Comparison of ENCODE assay signal across 25 cellular contexts in the genomic region with DNA sequence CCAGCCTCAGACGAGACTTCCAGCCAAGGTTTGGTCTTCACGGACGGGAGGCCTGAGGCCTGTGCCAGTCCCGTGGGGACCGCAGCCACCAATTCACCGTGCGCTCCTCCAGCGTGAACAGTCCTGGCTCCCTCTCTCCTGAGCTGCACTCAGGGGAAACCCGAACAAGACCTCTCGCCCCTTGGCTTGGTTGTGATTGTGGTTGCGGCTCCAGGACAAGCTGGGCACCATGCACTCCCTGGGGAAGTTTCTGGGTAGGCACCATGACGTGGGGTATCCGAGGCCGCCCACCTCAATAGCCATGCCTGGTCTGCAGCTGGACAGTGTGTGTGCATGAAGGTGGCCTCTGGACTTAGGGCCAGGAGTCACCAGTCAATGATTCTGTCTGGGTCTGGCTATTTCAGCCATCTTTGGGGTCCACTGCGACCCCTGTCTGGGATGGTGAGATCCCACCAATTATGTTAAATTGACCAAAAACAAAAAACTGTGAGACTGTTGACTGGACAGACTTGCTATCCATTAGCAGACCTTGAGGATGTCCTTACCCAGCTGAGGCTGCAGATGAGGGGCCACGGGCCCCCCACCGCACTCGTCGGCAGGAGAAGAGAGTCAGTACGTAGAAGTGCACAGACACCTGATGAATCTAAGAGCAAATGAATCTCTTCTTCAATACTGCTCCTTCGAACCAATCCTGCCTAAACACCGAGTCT. TPM values are rescaled to one million over a fixed set of nuclear protein-coding genes. Genes with fewer than 3 reads are reported as not detected.
A peak's percentile ranks its signal among the peaks of the same experiment; 100 is the strongest.
DNase-seq lines count a peak whose midpoint lies in the region; ATAC-seq, FAIRE-seq and TF ChIP-seq lines count a peak whose summit lies in the region.
"Had no signal": no experiment of that assay in that cellular context is flagged by ENCODE, and none has a peak within 500 bp of the region (broad histone marks: within the 10 kb centered on the region; RNA-seq: fewer than 3 reads in every experiment).

No MANE protein-coding gene starts in this region.

- POLR2A ChIA-PET in Panc1 (lab: Charles Lee): no interaction called here
- POLR2A ChIA-PET in OCI-LY7 (lab: Charles Lee): interaction anchor here (0.6 kb wide), 1 partner anchor 1507 kb away, joined by 3 read pairs; no protein-coding TSS in a partner anchor

- H3K36me3 Mint-ChIP-seq in CD14-positive monocyte: no peaks in the 10 kb centered on the region
- H3K36me3 Mint-ChIP-seq: CD4-positive, alpha-beta memory T cell had no signal

- no peaks in the 10 kb centered on the region for H3K9me3 ChIP-seq in Panc1 (ENCODE audit: control insufficient read depth, insufficient read depth, low read depth, low read length)
- no peaks in the 10 kb centered on the region for H3K9me3 ChIP-seq in kidney (ENCODE audit: control insufficient read depth in 1 of 2, low read length in 2 of 2)
- H3K9me3 ChIP-seq in OCI-LY7 (ENCODE audit: low read length): no peaks in the 10 kb centered on the region
- H3K9me3 ChIP-seq: A549, BE2C, HAP-1 had no signal

- peak overlapping the region in 1 of 7 donors; percentile 60 for H3K27ac Mint-ChIP-seq in CD14-positive monocyte
- H3K27ac Mint-ChIP-seq: CD4-positive, alpha-beta memory T cell; HFFc6 had no signal

- no peaks in the 10 kb centered on the region for H3K79me2 ChIP-seq in OCI-LY7 (ENCODE audit: insufficient read depth, low read depth, low read length)

- no peaks in the 10 kb centered on the region for H3K4me1 ChIP-seq in Panc1 (ENCODE audit: control insufficient read depth, insufficient read depth, low read length)
- no peaks in the 10 kb centered on the region for H3K4me1 ChIP-seq in kidney (ENCODE audit: control insufficient read depth in 1 of 2, insufficient read depth in 1 of 2, low read depth in 1 of 2, low read length in 2 of 2)
- H3K4me1 ChIP-seq in OCI-LY7 (ENCODE audit: insufficient read depth, low read length, poor library complexity, severe bottlenecking): no peaks in the 10 kb centered on the region
- H3K4me1 ChIP-seq: A549, BE2C, HAP-1 had no signal

- H3K9me2 ChIP-seq in OCI-LY7 (ENCODE audit: insufficient read depth, low read length): no peaks in the 10 kb centered on the region

- H3K27ac ChIP-seq in Panc1 (ENCODE audit: low read length) (no peak overlapping the region), kidney (ENCODE audit: low read depth in 2 of 2, low read length in 2 of 2) (no peak overlapping the region), OCI-LY7 (ENCODE audit: low read depth, low read length, poor library complexity, severe bottlenecking) (no peak overlapping the region)
- H3K27ac ChIP-seq: A549; BLaER1 treated with 17β-estradiol and CSF1 and Interleukin-3, amounts not matched to agents 10 nM and 100 nM; GM23248 had no signal

- no peaks in the 10 kb centered on the region; the same call in 1 of the 2 replicates for H4K20me1 ChIP-seq in OCI-LY7 (ENCODE audit: insufficient read depth, low read length)

- DNase-seq in CD14-positive monocyte (ENCODE audit: low spot score) (peak; percentile 21), Panc1 (ENCODE audit: low read depth, low spot score) (no peak), kidney (peak; percentile 35), posterior vena cava (ENCODE audit: low spot score) (peak; percentile 54), OCI-LY7 (ENCODE audit: low spot score) (no peak)
- no peak for DNase-seq in activated naive CD4-positive, alpha-beta T cell treated with anti-CD3 and anti-CD28 coated beads, Interleukin-2, amount 50 U/mL, for 16 hours
- DNase-seq: 8988T; ACHN; AML-193; BE2C; Calu3; CD4-positive, alpha-beta memory T cell; COR-L47; DND-41; GM23248; HFFc6 had no signal

- in situ Hi-C loops in Panc1 (cut with HindIII; ENCODE audit: low pct_unique_long_range_greater_than_20kb, low sequenced_read_pairs): no loop called here

- no peak overlapping the region for H3K4me3 ChIP-seq in Panc1 (ENCODE audit: low read depth in 2 of 2, low read length in 2 of 2)
- H3K4me3 ChIP-seq in kidney (ENCODE audit: low read length in 2 of 2): no peak overlapping the region
- no peak overlapping the region for H3K4me3 ChIP-seq in OCI-LY7 (ENCODE audit: low read depth, low read length, poor library complexity, severe bottlenecking)
- H3K4me3 ChIP-seq: A549; BLaER1 treated with 17β-estradiol and CSF1 and Interleukin-3, amounts not matched to agents 10 nM and 100 nM; GM23248; HAP-1 had no signal

- CTCF ChIA-PET in Panc1 (lab: Charles Lee): no interaction called here
- CTCF ChIA-PET in OCI-LY7 (lab: Charles Lee; ENCODE audit: unreplicated experiment): no interaction called here

- no peaks in the 10 kb centered on the region for H3K36me3 ChIP-seq in Panc1 (ENCODE audit: control insufficient read depth, insufficient read depth, low read length)
- H3K36me3 ChIP-seq in kidney (ENCODE audit: control insufficient read depth in 1 of 2, insufficient read depth in 2 of 2, low read length in 2 of 2): no peaks in the 10 kb centered on the region
- H3K36me3 ChIP-seq in OCI-LY7 (ENCODE audit: insufficient read depth, low read length): no peaks in the 10 kb centered on the region
- H3K36me3 ChIP-seq: BE2C; BLaER1 treated with 17β-estradiol and CSF1 and Interleukin-3, amounts not matched to agents 10 nM and 100 nM; HAP-1 had no signal

- no peak overlapping the region for H3K4me2 ChIP-seq in OCI-LY7 (ENCODE audit: low read length)
- H3K4me2 ChIP-seq: A549; BLaER1 treated with 17β-estradiol and CSF1 and Interleukin-3, amounts not matched to agents 10 nM and 100 nM had no signal

- intact Hi-C loops in CD14-positive monocyte (cut with micrococcal nuclease): no loop called here
- intact Hi-C loops in Panc1 (cut with micrococcal nuclease; ENCODE audit: unreplicated experiment): no loop called here
- intact Hi-C loops in kidney (cut with DNase I): no loop called here
- intact Hi-C loops in posterior vena cava (cut with DNase I): no loop called here
- intact Hi-C loops in OCI-LY7 (cut with micrococcal nuclease; ENCODE audit: unreplicated experiment): no loop called here

- peaks cover 0 to 5% (median 0%) of the 10 kb centered on the region in 7 donors for H3K9me3 Mint-ChIP-seq in CD14-positive monocyte
- H3K9me3 Mint-ChIP-seq: HFFc6 had no signal

- peaks cover 13% of the 10 kb centered on the region for H3K27me3 ChIP-seq in Panc1 (ENCODE audit: control insufficient read depth, insufficient read depth, low read length)

- H2AFZ ChIP-seq in OCI-LY7 (ENCODE audit: low read length): no peak overlapping the region
- H2AFZ ChIP-seq: GM23248 had no signal

- no TSS peak for BruUV-seq in Panc1 (replicated peaks; lab: Mats Ljungman, UMichigan)
- no TSS peak for BruUV-seq in OCI-LY7 (replicated peaks; lab: Mats Ljungman, UMichigan)

- H3K27me3 Mint-ChIP-seq in CD14-positive monocyte (ENCODE audit: low read depth in 3 of 3): peaks cover 10 to 37% (median 17%) of the 10 kb centered on the region in 3 donors

- H3K4me3 Mint-ChIP-seq in CD14-positive monocyte: no peak overlapping the region
- H3K4me3 Mint-ChIP-seq: CD4-positive, alpha-beta memory T cell; HFFc6 had no signal

- TF ChIP-seq CTCF in CD14-positive monocyte (IDR thresholded peaks at IDR 0.05) (no peak), Panc1 (IDR thresholded peaks at IDR 0.05) (no peak), kidney (IDR thresholded peaks at IDR 0.05; ENCODE audit: borderline replicate concordance, extremely low read depth, insufficient read depth) (no peak), OCI-LY7 (conservative IDR thresholded peaks at IDR 0.05; ENCODE audit: low read length) (no peak)

- H3K9ac ChIP-seq in kidney (ENCODE audit: low read length in 2 of 2): no peak overlapping the region
- H3K9ac ChIP-seq: BLaER1 treated with 17β-estradiol and CSF1 and Interleukin-3, amounts not matched to agents 10 nM and 100 nM; GM23248 had no signal

- ATAC-seq in Panc1 (0 out of 2 replicates have a peak, but pooled peaks have one; percentile 20), GM18511 (IDR thresholded peaks at IDR 0.05; ENCODE audit: unreplicated experiment) (no peak), HG03432 (IDR thresholded peaks at IDR 0.05; ENCODE audit: unreplicated experiment) (no peak)

- H3K4me1 Mint-ChIP-seq in CD14-positive monocyte: no peaks in the 10 kb centered on the region
- H3K4me1 Mint-ChIP-seq: CD4-positive, alpha-beta memory T cell had no signal

- no peak for FAIRE-seq in kidney (lab: Jason Lieb, UNC)
- FAIRE-seq: A549, G401.6, GM12892, GM19239, H1 had no signal

RNA-seq across cellular contexts. Expression of gene EN2, which starts 33.5 kb away (rescaled TPM):
- polyA plus RNA-seq in CD14-positive monocyte (not detected), kidney (ENCODE audit: insufficient read depth, low read depth, low replicate concordance) (not detected)
- total RNA-seq in Panc1 (2021; ENCODE audit: unreplicated experiment) (1.5 TPM), kidney (0.13 TPM), posterior vena cava (under 1 TPM; 0.14 to 0.19 TPM), OCI-LY7 (2022) (not detected in 2 replicates)
- polyA plus RNA-seq in Panc1 (2012; ENCODE audit: insufficient read length): 1.4 TPM
- not detected in 2 replicates for total RNA-seq in OCI-LY7 (2014; rRNA removed; shearing (Covaris generic))
- total RNA-seq: CD4-positive, alpha-beta memory T cell; GM23248; H1; HFFc6 had no signal
- polyA plus RNA-seq: CD4-positive, alpha-beta memory T cell; GM23248; H1 had no signal

Comparison
In these comparisons a context has a peak if more than half of its experiments do, and no peak if none do; other contexts are left out.
1. DNase-seq: peak in CD14-positive monocyte (single experiment), kidney (single experiment) and posterior vena cava (single experiment); none in Panc1 (single experiment), activated naive CD4-positive, alpha-beta T cell treated with anti-CD3 and anti-CD28 coated beads, Interleukin-2, amount 50 U/mL, for 16 hours (single experiment) and OCI-LY7 (single experiment).